In the genomic region with DNA sequence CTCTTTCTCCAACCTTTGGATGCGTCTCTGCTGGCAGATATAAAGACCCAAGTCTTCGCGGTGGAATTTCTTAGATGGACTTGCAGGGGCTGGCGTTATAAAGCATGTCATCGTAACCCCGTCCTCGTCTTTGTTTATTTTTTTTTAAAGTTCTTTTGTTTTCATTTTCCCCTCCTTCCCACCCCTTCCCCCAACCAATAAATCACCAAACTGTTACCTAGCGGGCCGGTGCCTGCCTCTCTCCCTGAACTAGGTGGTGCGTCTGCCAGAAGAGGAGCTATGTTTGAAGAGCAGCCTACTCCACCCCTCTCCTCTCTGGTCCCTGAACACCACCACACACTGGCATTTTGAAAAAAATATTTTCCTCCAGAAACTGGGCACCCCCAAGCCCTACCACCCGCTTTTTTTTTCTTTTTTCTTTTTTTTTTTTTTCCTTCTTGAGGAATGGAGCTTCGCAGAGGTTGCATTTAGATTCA, we compare ENCODE assay signal across 9 cellular contexts. TPM values are rescaled to one million over a fixed set of nuclear protein-coding genes. Genes with fewer than 3 reads are reported as not detected.
DNase-seq lines count a peak whose midpoint lies in the region; ATAC-seq and TF ChIP-seq lines count a peak whose summit lies in the region.
"Had no signal": no experiment of that assay in that cellular context is flagged by ENCODE, and none has a peak within 500 bp of the region (broad histone marks: within the 10 kb centered on the region; RNA-seq: fewer than 3 reads in every experiment).

A gene (plus strand): TSS at position 434 of the 476 bp plus-strand sequence. CDS start 228 bp downstream, outside the sequence.

- no peaks in the 10 kb centered on the region for H3K9me3 Mint-ChIP-seq in activated CD8-positive, alpha-beta memory T cell treated with anti-CD3 and anti-CD28 coated beads, Interleukin-2, amount 10 ng/mL, durations not matched to agents 7 days and 5 days (ENCODE audit: low read depth)
- H3K9me3 Mint-ChIP-seq in activated naive CD8-positive, alpha-beta T cell treated with anti-CD3 and anti-CD28 coated beads, Interleukin-2, amount 50 U/mL, for 24 hours, result no peaks in the 10 kb centered on the region

- H3K36me3 ChIP-seq in suprapubic skin, result no peaks in the 10 kb centered on the region

- TF ChIP-seq POLR2A in suprapubic skin (IDR thresholded peaks at IDR 0.05), result no peak

- peak within 1 kb of the TSS; percentile 31 for H3K4me3 ChIP-seq in suprapubic skin

- no peaks in the 10 kb centered on the region for H3K36me3 Mint-ChIP-seq in activated CD8-positive, alpha-beta memory T cell treated with anti-CD3 and anti-CD28 coated beads, Interleukin-2, amount 10 ng/mL, durations not matched to agents 7 days and 5 days
- no peaks in the 10 kb centered on the region for H3K36me3 Mint-ChIP-seq in activated naive CD8-positive, alpha-beta T cell treated with anti-CD3 and anti-CD28 coated beads, Interleukin-2, amount 50 U/mL, for 24 hours (ENCODE audit: low read depth)

- TF ChIP-seq CTCF in suprapubic skin (IDR thresholded peaks at IDR 0.05), result no peak

- peaks cover 31% of the 10 kb centered on the region for H3K4me1 ChIP-seq in suprapubic skin

- no peak for ATAC-seq in activated CD8-positive, alpha-beta memory T cell treated with anti-CD3 and anti-CD28 coated beads, Interleukin-2, amount 10 ng/mL, durations not matched to agents 7 days and 5 days
- ATAC-seq in activated naive CD8-positive, alpha-beta T cell treated with anti-CD3 and anti-CD28 coated beads, Interleukin-2, amount 50 U/mL, for 24 hours, result no peak
- no peak for ATAC-seq in GM21723 (IDR thresholded peaks at IDR 0.05; ENCODE audit: unreplicated experiment)
- ATAC-seq in HG03571 (IDR thresholded peaks at IDR 0.05; ENCODE audit: unreplicated experiment), result no peak
- ATAC-seq in HG02852 (IDR thresholded peaks at IDR 0.05; ENCODE audit: unreplicated experiment), result no peak

- no peak for DNase-seq in activated CD8-positive, alpha-beta memory T cell treated with anti-CD3 and anti-CD28 coated beads, Interleukin-2, amount 10 ng/mL, durations not matched to agents 7 days and 5 days
- DNase-seq in activated CD8-positive, alpha-beta memory T cell treated with anti-CD3 and anti-CD28 coated beads, Interleukin-2, amount 50 U/mL, for 48 hours, result no peak
- DNase-seq in activated naive CD8-positive, alpha-beta T cell treated with anti-CD3 and anti-CD28 coated beads, Interleukin-2, amount 50 U/mL, for 24 hours, result no peak
- DNase-seq in left kidney (ENCODE audit: low read depth, low spot score) (peak; percentile 51), suprapubic skin (ENCODE audit: low spot score in 2 of 2) (no peak)
- DNase-seq: NCI-H187 treated with DMSO at 0.1 percent for 48 hours had no signal

- H3K9me3 ChIP-seq in suprapubic skin, result no peaks in the 10 kb centered on the region

- TF ChIP-seq EP300 in suprapubic skin (IDR thresholded peaks at IDR 0.05), result no peak

- H3K27ac Mint-ChIP-seq in activated CD8-positive, alpha-beta memory T cell treated with anti-CD3 and anti-CD28 coated beads, Interleukin-2, amount 10 ng/mL, durations not matched to agents 7 days and 5 days, result no peak within 1 kb of the TSS
- H3K27ac Mint-ChIP-seq in activated naive CD8-positive, alpha-beta T cell treated with anti-CD3 and anti-CD28 coated beads, Interleukin-2, amount 50 U/mL, for 24 hours, result no peak within 1 kb of the TSS

- CTCF ChIA-PET in activated CD8-positive, alpha-beta memory T cell treated with anti-CD3 and anti-CD28 coated beads, Interleukin-2, amount 10 ng/mL, durations not matched to agents 7 days and 5 days (lab: Charles Lee), result interaction anchor here (1.8 to 2.3 kb wide), 2 partner anchors 454 to 572 kb away, joined by 5 to 7 read pairs; no protein-coding TSS in a partner anchor

- H3K4me3 Mint-ChIP-seq in activated CD8-positive, alpha-beta memory T cell treated with anti-CD3 and anti-CD28 coated beads, Interleukin-2, amount 10 ng/mL, durations not matched to agents 7 days and 5 days, result peak within 1 kb of the TSS; percentile 44
- H3K4me3 Mint-ChIP-seq in activated naive CD8-positive, alpha-beta T cell treated with anti-CD3 and anti-CD28 coated beads, Interleukin-2, amount 50 U/mL, for 24 hours, result peak within 1 kb of the TSS; percentile 39

- no peak within 1 kb of the TSS for H3K27ac ChIP-seq in suprapubic skin

- peaks cover 64% of the 10 kb centered on the region for H3K27me3 ChIP-seq in suprapubic skin

- peaks cover 87% of the 10 kb centered on the region for H3K27me3 Mint-ChIP-seq in activated CD8-positive, alpha-beta memory T cell treated with anti-CD3 and anti-CD28 coated beads, Interleukin-2, amount 10 ng/mL, durations not matched to agents 7 days and 5 days
- H3K27me3 Mint-ChIP-seq in activated naive CD8-positive, alpha-beta T cell treated with anti-CD3 and anti-CD28 coated beads, Interleukin-2, amount 50 U/mL, for 24 hours, result peaks cover 65% of the 10 kb centered on the region

- peaks cover 3% of the 10 kb centered on the region for H3K4me1 Mint-ChIP-seq in activated CD8-positive, alpha-beta memory T cell treated with anti-CD3 and anti-CD28 coated beads, Interleukin-2, amount 10 ng/mL, durations not matched to agents 7 days and 5 days
- peaks cover 12% of the 10 kb centered on the region for H3K4me1 Mint-ChIP-seq in activated naive CD8-positive, alpha-beta T cell treated with anti-CD3 and anti-CD28 coated beads, Interleukin-2, amount 50 U/mL, for 24 hours

- WGBS in suprapubic skin, result 4% methylated on average over 12 of the region's 12 CpGs

RNA-seq across cellular contexts. Expression of the gene that starts here (rescaled TPM):
- total RNA-seq in activated CD8-positive, alpha-beta memory T cell treated with anti-CD3 and anti-CD28 coated beads, Interleukin-2, amount 10 ng/mL, durations not matched to agents 7 days and 5 days, result not detected
- total RNA-seq in suprapubic skin, result not detected
